ENCODE assay signal across 11 cellular contexts in genomic region chr1:196180847-196181593, GRCh38.
DNase-seq lines count a peak whose midpoint lies in the region; ATAC-seq, FAIRE-seq and TF ChIP-seq lines count a peak whose summit lies in the region.
"Had no signal": no experiment of that assay in that cellular context is flagged by ENCODE, and none has a peak within 500 bp of the region (broad histone marks: within the 10 kb centered on the region; RNA-seq: fewer than 3 reads in every experiment).

No MANE protein-coding gene starts in this region.

- H3K9me3 ChIP-seq in adipocyte (ENCODE audit: control insufficient read depth, low read length) (no peaks in the 10 kb centered on the region), kidney (ENCODE audit: control insufficient read depth in 1 of 2, low read length in 2 of 2) (no peaks in the 10 kb centered on the region)

- no peak overlapping the region for H3K4me3 Mint-ChIP-seq in activated T-helper 1 cell treated with anti-CD3 and anti-CD28 coated beads, Interleukin-12 subunit alpha, Interleukin-12 subunit beta, Interleukin-2, Interleukin-4 antibody, amounts not matched to agents 30 ng/mL and 10 ng/mL and 1 ng/mL, durations not matched to agents 14 hours and 24 hours and 36 hours
- H3K4me3 Mint-ChIP-seq: activated CD4-positive, alpha-beta T cell treated with anti-CD3 and anti-CD28 coated beads, Interleukin-2, amount 10 ng/mL, durations not matched to agents 24 days and 14 days; CD4-positive, CD25-positive, alpha-beta regulatory T cell had no signal

- H3K36me3 ChIP-seq in adipocyte (ENCODE audit: control insufficient read depth, insufficient read depth, low read length, severe bottlenecking) (no peaks in the 10 kb centered on the region), kidney (ENCODE audit: control insufficient read depth in 1 of 2, insufficient read depth in 2 of 2, low read length in 2 of 2) (no peaks in the 10 kb centered on the region)

- TF ChIP-seq CTCF in AG09309 (IDR thresholded peaks at IDR 0.05; ENCODE audit: control insufficient read depth, insufficient read depth, low read depth, low read length, missing control alignments): no peak
- no peak for TF ChIP-seq CTCF in kidney (IDR thresholded peaks at IDR 0.05; ENCODE audit: borderline replicate concordance, extremely low read depth, insufficient read depth)

- H3K27ac Mint-ChIP-seq in activated T-helper 1 cell treated with anti-CD3 and anti-CD28 coated beads, Interleukin-12 subunit alpha, Interleukin-12 subunit beta, Interleukin-2, Interleukin-4 antibody, amounts not matched to agents 30 ng/mL and 10 ng/mL and 1 ng/mL, durations not matched to agents 14 hours and 24 hours and 36 hours: no peak overlapping the region
- H3K27ac Mint-ChIP-seq: activated CD4-positive, alpha-beta T cell treated with anti-CD3 and anti-CD28 coated beads, Interleukin-2, amount 10 ng/mL, durations not matched to agents 24 days and 14 days; CD4-positive, CD25-positive, alpha-beta regulatory T cell had no signal

- H3K4me1 Mint-ChIP-seq in activated T-helper 1 cell treated with anti-CD3 and anti-CD28 coated beads, Interleukin-12 subunit alpha, Interleukin-12 subunit beta, Interleukin-2, Interleukin-4 antibody, amounts not matched to agents 30 ng/mL and 10 ng/mL and 1 ng/mL, durations not matched to agents 14 hours and 24 hours and 36 hours (ENCODE audit: low read depth): no peaks in the 10 kb centered on the region
- H3K4me1 Mint-ChIP-seq: activated CD4-positive, alpha-beta T cell treated with anti-CD3 and anti-CD28 coated beads, Interleukin-2, amount 10 ng/mL, durations not matched to agents 24 days and 14 days; CD4-positive, CD25-positive, alpha-beta regulatory T cell had no signal

- H3K36me3 Mint-ChIP-seq in activated T-helper 1 cell treated with anti-CD3 and anti-CD28 coated beads, Interleukin-12 subunit alpha, Interleukin-12 subunit beta, Interleukin-2, Interleukin-4 antibody, amounts not matched to agents 30 ng/mL and 10 ng/mL and 1 ng/mL, durations not matched to agents 14 hours and 24 hours and 36 hours (ENCODE audit: low read depth): no peaks in the 10 kb centered on the region
- H3K36me3 Mint-ChIP-seq: CD4-positive, CD25-positive, alpha-beta regulatory T cell had no signal

- DNase-seq in AG09309 (ENCODE audit: low read depth): peak; percentile 91
- DNase-seq in M059J (ENCODE audit: low read depth): peak; percentile 94
- peak; percentile 82 for DNase-seq in adipocyte (ENCODE audit: low read depth)
- peak; percentile 56 for DNase-seq in islet precursor cell
- no peak for DNase-seq in kidney
- DNase-seq in NCI-H510A treated with DMSO at 0.1 percent for 48 hours (lab: John Stamatoyannopoulos, UW): no peak
- no peak for DNase-seq in activated T-helper 1 cell treated with anti-CD3 and anti-CD28 coated beads, Interleukin-12 subunit alpha, Interleukin-12 subunit beta, Interleukin-2, Interleukin-4 antibody, amounts not matched to agents 30 ng/mL and 10 ng/mL and 1 ng/mL, durations not matched to agents 14 hours and 24 hours and 36 hours (ENCODE audit: low spot score)
- DNase-seq: activated CD4-positive, alpha-beta T cell treated with anti-CD3 and anti-CD28 coated beads, Interleukin-2, amount 10 ng/mL, durations not matched to agents 24 days and 14 days; CD4-positive, CD25-positive, alpha-beta regulatory T cell had no signal

- peaks cover 11% of the 10 kb centered on the region for H3K4me1 ChIP-seq in adipocyte (ENCODE audit: control insufficient read depth, insufficient read depth, low read length)
- no peaks in the 10 kb centered on the region for H3K4me1 ChIP-seq in kidney (ENCODE audit: control insufficient read depth in 1 of 2, insufficient read depth in 1 of 2, low read depth in 1 of 2, low read length in 2 of 2)

- H3K27ac ChIP-seq in kidney (ENCODE audit: low read depth in 2 of 2, low read length in 2 of 2): no peak overlapping the region

- H3K27me3 Mint-ChIP-seq in activated T-helper 1 cell treated with anti-CD3 and anti-CD28 coated beads, Interleukin-12 subunit alpha, Interleukin-12 subunit beta, Interleukin-2, Interleukin-4 antibody, amounts not matched to agents 30 ng/mL and 10 ng/mL and 1 ng/mL, durations not matched to agents 14 hours and 24 hours and 36 hours (ENCODE audit: insufficient read depth): no peaks in the 10 kb centered on the region
- H3K27me3 Mint-ChIP-seq: activated CD4-positive, alpha-beta T cell treated with anti-CD3 and anti-CD28 coated beads, Interleukin-2, amount 10 ng/mL, durations not matched to agents 24 days and 14 days; CD4-positive, CD25-positive, alpha-beta regulatory T cell had no signal

- FAIRE-seq in kidney (lab: Jason Lieb, UNC): no peak

- intact Hi-C loops in kidney (cut with DNase I): no loop called here
- intact Hi-C loops in activated T-helper 1 cell treated with anti-CD3 and anti-CD28 coated beads, Interleukin-12 subunit alpha, Interleukin-12 subunit beta, Interleukin-2, Interleukin-4 antibody, amounts not matched to agents 30 ng/mL and 10 ng/mL and 1 ng/mL, durations not matched to agents 14 hours and 24 hours and 36 hours (cut with micrococcal nuclease): no loop called here

- H3K9ac ChIP-seq in adipocyte (ENCODE audit: low read length): no peak overlapping the region
- no peak overlapping the region for H3K9ac ChIP-seq in kidney (ENCODE audit: low read length in 2 of 2)

- no peak overlapping the region for H3K4me3 ChIP-seq in AG09309 (ENCODE audit: control insufficient read depth, low read depth, low read length)
- H3K4me3 ChIP-seq in adipocyte (ENCODE audit: low read length): peak overlapping the region; percentile 13
- no peak overlapping the region for H3K4me3 ChIP-seq in kidney (ENCODE audit: low read length in 2 of 2)
- H3K4me3 ChIP-seq: skin epidermis had no signal

- no peaks in the 10 kb centered on the region for H3K27me3 ChIP-seq in adipocyte (replicated peaks; ENCODE audit: control insufficient read depth, insufficient read depth, low read length)

- no peak for ATAC-seq in activated CD4-positive, CD25-positive, alpha-beta regulatory T cell treated with anti-CD3 and anti-CD28 coated beads, Interleukin-2, amount 50 U/mL, for 24 hours

- no peaks in the 10 kb centered on the region for H3K9me3 Mint-ChIP-seq in activated T-helper 1 cell treated with anti-CD3 and anti-CD28 coated beads, Interleukin-12 subunit alpha, Interleukin-12 subunit beta, Interleukin-2, Interleukin-4 antibody, amounts not matched to agents 30 ng/mL and 10 ng/mL and 1 ng/mL, durations not matched to agents 14 hours and 24 hours and 36 hours
- H3K9me3 Mint-ChIP-seq: activated CD4-positive, alpha-beta T cell treated with anti-CD3 and anti-CD28 coated beads, Interleukin-2, amount 10 ng/mL, durations not matched to agents 24 days and 14 days had no signal

Comparison
In these comparisons a context has a peak if more than half of its experiments do, and no peak if none do; other contexts are left out.
1. DNase-seq: peak in AG09309 (single experiment), M059J (single experiment), adipocyte (single experiment) and islet precursor cell (single experiment); none in kidney (single experiment), NCI-H510A treated with DMSO at 0.1 percent for 48 hours (single experiment) and activated T-helper 1 cell treated with anti-CD3 and anti-CD28 coated beads, Interleukin-12 subunit alpha, Interleukin-12 subunit beta, Interleukin-2, Interleukin-4 antibody, amounts not matched to agents 30 ng/mL and 10 ng/mL and 1 ng/mL, durations not matched to agents 14 hours and 24 hours and 36 hours (single experiment).